Comparison of ENCODE assay signal across 15 cellular contexts in the genomic region with DNA sequence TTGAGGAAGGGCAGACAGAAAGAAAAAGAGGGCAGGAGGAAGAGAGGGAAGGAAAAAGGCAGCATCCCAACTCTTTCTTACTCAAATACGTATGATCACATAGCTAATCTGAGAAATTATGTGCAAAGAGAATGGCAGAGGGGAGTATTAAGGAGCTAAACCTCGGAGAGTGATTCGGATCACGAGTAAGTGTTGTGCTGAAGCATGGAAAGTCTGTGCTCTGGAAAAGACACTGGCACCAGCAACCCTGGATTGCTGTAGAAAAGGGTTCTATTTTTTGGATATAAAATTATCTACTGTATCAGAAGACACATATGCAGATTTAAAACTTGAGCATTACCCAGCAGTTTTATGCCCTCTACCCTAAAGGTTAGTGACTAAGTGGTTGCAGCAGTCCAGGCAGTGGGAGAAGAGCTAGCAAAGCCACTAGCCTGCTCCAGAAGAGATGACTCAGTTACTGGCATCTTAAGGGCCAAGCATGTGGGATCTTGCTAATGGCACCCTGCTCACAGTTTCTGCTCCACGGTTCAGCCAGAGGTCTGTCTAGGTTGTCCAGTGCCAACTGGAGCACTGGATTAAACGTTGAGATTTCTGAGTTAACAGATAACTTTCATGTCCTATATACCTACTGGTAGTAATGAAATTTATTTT.
DNase-seq lines count a peak whose midpoint lies in the region; ATAC-seq, FAIRE-seq and TF ChIP-seq lines count a peak whose summit lies in the region.
"Had no signal": no experiment of that assay in that cellular context is flagged by ENCODE, and none has a peak within 500 bp of the region (broad histone marks: within the 10 kb centered on the region; RNA-seq: fewer than 3 reads in every experiment).

No MANE protein-coding gene starts in this region.

- no peak overlapping the region for H3K4me3 Mint-ChIP-seq in stimulated activated naive B cell treated with anti-CD40 and anti-IgM and Interleukin-4, amounts not matched to agents 10 μg/mL and 1 μg/mL and 100 μg/mL, for 72 hours
- H3K4me3 Mint-ChIP-seq: activated CD4-positive, alpha-beta memory T cell treated with anti-CD3 and anti-CD28 coated beads, Interleukin-2, amount 10 ng/mL, durations not matched to agents 7 days and 5 days; neural crest cell had no signal

- H3K27ac ChIP-seq in lung (ENCODE audit: low read depth in 1 of 2, low read length in 1 of 2) (no peak overlapping the region), coronary artery (no peak overlapping the region)
- H3K27ac ChIP-seq: BLaER1 had no signal

- ATAC-seq in lung (ENCODE audit: insufficient read depth, low FRiP score), result peak; percentile 41
- ATAC-seq in stimulated activated naive B cell treated with anti-CD40 and anti-IgM and Interleukin-4, amounts not matched to agents 10 μg/mL and 1 μg/mL and 100 μg/mL, for 72 hours (replicated peaks), result no peak

- H3K9me3 Mint-ChIP-seq in stimulated activated naive B cell treated with anti-CD40 and anti-IgM and Interleukin-4, amounts not matched to agents 10 μg/mL and 1 μg/mL and 100 μg/mL, for 72 hours, result no peaks in the 10 kb centered on the region
- H3K9me3 Mint-ChIP-seq: activated CD4-positive, alpha-beta memory T cell treated with anti-CD3 and anti-CD28 coated beads, Interleukin-2, amount 10 ng/mL, durations not matched to agents 7 days and 5 days; neural crest cell had no signal

- no peak for TF ChIP-seq CTCF in cardiac fibroblast (IDR thresholded peaks at IDR 0.05; ENCODE audit: low read depth, low read length)
- TF ChIP-seq CTCF in lung (IDR thresholded peaks at IDR 0.05; ENCODE audit: control extremely low read depth, extremely low read depth), result no peak
- TF ChIP-seq CTCF in coronary artery (IDR thresholded peaks at IDR 0.05), result no peak

- H3K9me3 ChIP-seq in lung (ENCODE audit: control insufficient read depth in 2 of 2, insufficient read depth in 1 of 2, low read length in 1 of 2), result no peaks in the 10 kb centered on the region
- H3K9me3 ChIP-seq: BLaER1 had no signal

- 86 to 92% methylated on average over 6 of the region's 6 CpGs for WGBS in lung, 2 donors

- peaks cover 0 to 2% of the 10 kb centered on the region in 2 donors for H3K4me1 ChIP-seq in lung (ENCODE audit: control insufficient read depth in 2 of 2, insufficient read depth in 2 of 2, low read length in 2 of 2)
- H3K4me1 ChIP-seq: BLaER1 had no signal

- no peaks in the 10 kb centered on the region for H3K4me1 Mint-ChIP-seq in stimulated activated naive B cell treated with anti-CD40 and anti-IgM and Interleukin-4, amounts not matched to agents 10 μg/mL and 1 μg/mL and 100 μg/mL, for 72 hours
- H3K4me1 Mint-ChIP-seq: activated CD4-positive, alpha-beta memory T cell treated with anti-CD3 and anti-CD28 coated beads, Interleukin-2, amount 10 ng/mL, durations not matched to agents 7 days and 5 days; neural crest cell had no signal

- H3K36me3 ChIP-seq in lung (ENCODE audit: control insufficient read depth in 2 of 2, insufficient read depth in 2 of 2, low read length in 2 of 2), result peaks cover 3 to 6% of the 10 kb centered on the region in 2 donors
- H3K36me3 ChIP-seq: BLaER1 had no signal

- H3K4me3 ChIP-seq in cardiac fibroblast (replicated peaks in 1 of 2; ENCODE audit: low read depth in 2 of 2, low read length in 2 of 2) (no peak overlapping the region), lung (no peak overlapping the region), coronary artery (no peak overlapping the region)
- H3K4me3 ChIP-seq: BLaER1 had no signal

- no peaks in the 10 kb centered on the region for H3K27me3 Mint-ChIP-seq in stimulated activated naive B cell treated with anti-CD40 and anti-IgM and Interleukin-4, amounts not matched to agents 10 μg/mL and 1 μg/mL and 100 μg/mL, for 72 hours
- H3K27me3 Mint-ChIP-seq: activated CD4-positive, alpha-beta memory T cell treated with anti-CD3 and anti-CD28 coated beads, Interleukin-2, amount 10 ng/mL, durations not matched to agents 7 days and 5 days had no signal

- no peaks in the 10 kb centered on the region for H3K27me3 ChIP-seq in lung (ENCODE audit: control insufficient read depth, insufficient read depth)
- H3K27me3 ChIP-seq: BLaER1 had no signal

- peak; percentile 16 for FAIRE-seq in HTR-8/SVneo (lab: Jason Lieb, UNC)

- peaks cover 13 to 18% of the 10 kb centered on the region in 2 donors for H3K36me3 Mint-ChIP-seq in stimulated activated naive B cell treated with anti-CD40 and anti-IgM and Interleukin-4, amounts not matched to agents 10 μg/mL and 1 μg/mL and 100 μg/mL, for 72 hours

- H3K27ac Mint-ChIP-seq in stimulated activated naive B cell treated with anti-CD40 and anti-IgM and Interleukin-4, amounts not matched to agents 10 μg/mL and 1 μg/mL and 100 μg/mL, for 72 hours, result no peak overlapping the region
- H3K27ac Mint-ChIP-seq: activated CD4-positive, alpha-beta memory T cell treated with anti-CD3 and anti-CD28 coated beads, Interleukin-2, amount 10 ng/mL, durations not matched to agents 7 days and 5 days had no signal

- DNase-seq in AG08395 (ENCODE audit: low spot score) (peak; percentile 83), HTR-8/SVneo (ENCODE audit: insufficient read length, low spot score) (peak; percentile 40), cardiac fibroblast (ENCODE audit: low read depth in 2 of 2) (peak; percentile 67 to 80), lung (ENCODE audit: low spot score) (peak; percentile 30), DMS79 (lab: John Stamatoyannopoulos, UW) (no peak), coronary artery (ENCODE audit: low spot score) (no peak), NCI-H2227 (lab: John Stamatoyannopoulos, UW; ENCODE audit: unreplicated experiment) (no peak)
- DNase-seq in stimulated activated naive B cell treated with anti-CD40 and anti-IgM and Interleukin-4, amounts not matched to agents 10 μg/mL and 1 μg/mL and 100 μg/mL, for 72 hours, result no peak
- DNase-seq: activated CD4-positive, alpha-beta memory T cell treated with anti-CD3 and anti-CD28 coated beads, Interleukin-2, amount 10 ng/mL, durations not matched to agents 7 days and 5 days; activated naive CD4-positive, alpha-beta T cell treated with Interleukin-2 at 50 U/mL for 16 hours; NCI-H1048; NCI-H82; stimulated activated naive CD4-positive, alpha-beta T cell treated with Interleukin-2 at 50 U/mL for 16 hours had no signal

Comparison
In these comparisons a context has a peak if more than half of its experiments do, and no peak if none do; other contexts are left out.
1. DNase-seq: peak in AG08395 (single experiment), HTR-8/SVneo (single experiment), cardiac fibroblast (2 of 2) and lung (single experiment); none in DMS79 (single experiment), coronary artery (single experiment), stimulated activated naive B cell treated with anti-CD40 and anti-IgM and Interleukin-4, amounts not matched to agents 10 μg/mL and 1 μg/mL and 100 μg/mL, for 72 hours (single experiment) and NCI-H2227 (single experiment).